In the genomic region with DNA sequence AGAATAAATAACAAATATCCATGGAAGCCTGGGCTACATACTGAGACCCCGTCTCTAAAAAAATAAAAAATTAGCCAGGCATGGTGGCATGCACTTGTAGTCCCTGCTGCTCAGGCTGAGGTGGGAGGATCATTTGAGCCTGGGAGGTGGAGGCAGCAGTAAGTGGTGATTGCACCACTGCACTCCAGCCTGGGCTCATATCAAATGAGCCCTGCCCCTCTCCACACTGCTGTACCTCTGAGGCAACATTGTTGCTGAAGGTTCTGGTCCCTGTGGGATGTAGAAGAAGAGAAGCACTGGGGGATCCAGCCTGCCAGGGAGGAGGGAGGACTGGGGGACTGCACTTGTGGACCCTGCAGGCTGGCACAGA, we compare ENCODE assay signal across 16 cellular contexts. TPM values are rescaled to one million over a fixed set of nuclear protein-coding genes. Genes with fewer than 3 reads are reported as not detected.
DNase-seq lines count a peak whose midpoint lies in the region; ATAC-seq and TF ChIP-seq lines count a peak whose summit lies in the region.
"Had no signal": no experiment of that assay in that cellular context is flagged by ENCODE, and none has a peak within 500 bp of the region (broad histone marks: within the 10 kb centered on the region; RNA-seq: fewer than 3 reads in every experiment).

No MANE protein-coding gene starts in this region.

- peaks cover 53% of the 10 kb centered on the region for H3K4me1 Mint-ChIP-seq in stimulated activated naive CD8-positive, alpha-beta T cell treated with anti-CD3 and anti-CD28 coated beads, Interleukin-15, amount 100 ng/mL, for 72 hours
- peaks cover 74% of the 10 kb centered on the region for H3K4me1 Mint-ChIP-seq in brain
- H3K4me1 Mint-ChIP-seq in effector memory CD8-positive, alpha-beta T cell (ENCODE audit: low read depth in 2 of 2), result peaks cover 4 to 9% of the 10 kb centered on the region in 2 donors

- no peak overlapping the region for H3K4me3 Mint-ChIP-seq in stimulated activated naive CD8-positive, alpha-beta T cell treated with anti-CD3 and anti-CD28 coated beads, Interleukin-15, amount 100 ng/mL, for 72 hours
- peak overlapping the region in 3 of 5 experiments; percentile 32 to 53 (median 43) for H3K4me3 Mint-ChIP-seq in brain
- H3K4me3 Mint-ChIP-seq in effector memory CD8-positive, alpha-beta T cell, result no peak overlapping the region
- H3K4me3 Mint-ChIP-seq: activated CD8-positive, alpha-beta T cell treated with anti-CD3 and anti-CD28 coated beads for 36 hours; activated T-helper 17 cell treated with anti-CD3 and anti-CD28 coated beads, Interleukin-2, amount 50 U/mL, for 72 hours; stimulated activated naive CD8-positive, alpha-beta T cell treated with anti-CD3 and anti-CD28 coated beads, Interleukin-15, Interleukin-2, amounts not matched to agents 100 ng/mL and 50 ng/mL, for 24 hours had no signal

- H3K36me3 ChIP-seq in BE2C, result no peaks in the 10 kb centered on the region
- H3K36me3 ChIP-seq: adrenal gland had no signal

- no peaks in the 10 kb centered on the region for H3K36me3 Mint-ChIP-seq in brain
- no peaks in the 10 kb centered on the region for H3K36me3 Mint-ChIP-seq in effector memory CD8-positive, alpha-beta T cell (ENCODE audit: insufficient read depth)

- TF ChIP-seq CTCF in brain (conservative IDR thresholded peaks at IDR 0.05), result no peak
- TF ChIP-seq CTCF in BE2C (IDR thresholded peaks at IDR 0.05; ENCODE audit: low read depth, low read length), result no peak

- no peak overlapping the region for H3K4me3 ChIP-seq in BE2C (ENCODE audit: low read depth, low read length)
- H3K4me3 ChIP-seq: adrenal gland had no signal

- ATAC-seq in stimulated activated naive CD8-positive, alpha-beta T cell treated with anti-CD3 and anti-CD28 coated beads, Interleukin-15, amount 100 ng/mL, for 72 hours, result no peak
- ATAC-seq in stimulated activated naive CD8-positive, alpha-beta T cell treated with anti-CD3 and anti-CD28 coated beads, Interleukin-15, Interleukin-2, amounts not matched to agents 100 U/mL and 50 U/mL, for 24 hours, result no peak
- no peak for ATAC-seq in effector memory CD8-positive, alpha-beta T cell (replicated peaks)
- ATAC-seq in HG02571 (IDR thresholded peaks at IDR 0.05; ENCODE audit: unreplicated experiment), result no peak
- ATAC-seq: activated CD8-positive, alpha-beta T cell treated with anti-CD3 and anti-CD28 coated beads for 36 hours; activated T-helper 17 cell treated with anti-CD3 and anti-CD28 coated beads, Interleukin-2, amount 50 U/mL, for 72 hours had no signal

- H3K27me3 Mint-ChIP-seq in stimulated activated naive CD8-positive, alpha-beta T cell treated with anti-CD3 and anti-CD28 coated beads, Interleukin-15, amount 100 ng/mL, for 72 hours, result peaks cover 74% of the 10 kb centered on the region
- H3K27me3 Mint-ChIP-seq in brain, result peaks cover 12% of the 10 kb centered on the region
- H3K27me3 Mint-ChIP-seq in effector memory CD8-positive, alpha-beta T cell, result peaks cover 59 to 80% of the 10 kb centered on the region in 2 donors

- no peak for DNase-seq in stimulated activated naive CD8-positive, alpha-beta T cell treated with anti-CD3 and anti-CD28 coated beads, Interleukin-15, amount 100 ng/mL, for 72 hours
- DNase-seq in stimulated activated naive CD8-positive, alpha-beta T cell treated with anti-CD3 and anti-CD28 coated beads, Interleukin-15, Interleukin-2, amounts not matched to agents 100 U/mL and 50 U/mL, for 24 hours, result no peak
- peak; percentile 70 for DNase-seq in NCI-H510A (lab: John Stamatoyannopoulos, UW)
- DNase-seq in AG08396 (ENCODE audit: low spot score), result no peak
- no peak for DNase-seq in effector memory CD8-positive, alpha-beta T cell
- no peak for DNase-seq in BE2C
- DNase-seq: activated CD8-positive, alpha-beta T cell treated with anti-CD3 and anti-CD28 coated beads for 36 hours; cerebellar nuclear complex; GOT3; SHP77 treated with DMSO at 0.1 percent for 48 hours; small intestine had no signal

- no peaks in the 10 kb centered on the region for H3K9me3 Mint-ChIP-seq in stimulated activated naive CD8-positive, alpha-beta T cell treated with anti-CD3 and anti-CD28 coated beads, Interleukin-15, amount 100 ng/mL, for 72 hours
- H3K9me3 Mint-ChIP-seq in brain, result no peaks in the 10 kb centered on the region
- no peaks in the 10 kb centered on the region for H3K9me3 Mint-ChIP-seq in effector memory CD8-positive, alpha-beta T cell
- H3K9me3 Mint-ChIP-seq: activated CD8-positive, alpha-beta T cell treated with anti-CD3 and anti-CD28 coated beads for 36 hours; activated T-helper 17 cell treated with anti-CD3 and anti-CD28 coated beads, Interleukin-2, amount 50 U/mL, for 72 hours; stimulated activated naive CD8-positive, alpha-beta T cell treated with anti-CD3 and anti-CD28 coated beads, Interleukin-15, Interleukin-2, amounts not matched to agents 100 ng/mL and 50 ng/mL, for 24 hours had no signal

- H3K27ac Mint-ChIP-seq in stimulated activated naive CD8-positive, alpha-beta T cell treated with anti-CD3 and anti-CD28 coated beads, Interleukin-15, amount 100 ng/mL, for 72 hours, result peak overlapping the region; percentile 59 to 87
- peak overlapping the region; percentile 62 to 86 (median 69) for H3K27ac Mint-ChIP-seq in brain
- no peak overlapping the region for H3K27ac Mint-ChIP-seq in effector memory CD8-positive, alpha-beta T cell
- H3K27ac Mint-ChIP-seq: activated CD8-positive, alpha-beta T cell treated with anti-CD3 and anti-CD28 coated beads for 36 hours; activated T-helper 17 cell treated with anti-CD3 and anti-CD28 coated beads, Interleukin-2, amount 50 U/mL, for 72 hours; stimulated activated naive CD8-positive, alpha-beta T cell treated with anti-CD3 and anti-CD28 coated beads, Interleukin-15, Interleukin-2, amounts not matched to agents 100 ng/mL and 50 ng/mL, for 24 hours had no signal

- H3K27me3 ChIP-seq in BE2C, result no peaks in the 10 kb centered on the region

- peaks cover 37% of the 10 kb centered on the region for H3K4me1 ChIP-seq in BE2C

- H3K9me3 ChIP-seq in BE2C, result no peaks in the 10 kb centered on the region
- H3K9me3 ChIP-seq: adrenal gland had no signal

RNA-seq across cellular contexts. Expression of a gene that starts 11.4 kb away (rescaled TPM):
- 59.0 TPM for polyA plus RNA-seq in brain (ENCODE audit: insufficient read depth, low read depth, low replicate concordance)
- polyA plus RNA-seq in BE2C (2012; ENCODE audit: insufficient read depth, insufficient read length, low read depth), result 74.5 TPM

Comparison
In these comparisons a context has a peak if more than half of its experiments do, and no peak if none do; other contexts are left out.
1. H3K27ac Mint-ChIP-seq: peak in stimulated activated naive CD8-positive, alpha-beta T cell treated with anti-CD3 and anti-CD28 coated beads, Interleukin-15, amount 100 ng/mL, for 72 hours (2 of 2) and brain (5 of 5); none in effector memory CD8-positive, alpha-beta T cell (0 of 2).
2. H3K4me3 Mint-ChIP-seq: peak in brain (3 of 5); none in stimulated activated naive CD8-positive, alpha-beta T cell treated with anti-CD3 and anti-CD28 coated beads, Interleukin-15, amount 100 ng/mL, for 72 hours (0 of 2) and effector memory CD8-positive, alpha-beta T cell (0 of 2).